ENCODE assay signal across 1 cellular context in the genomic region with DNA sequence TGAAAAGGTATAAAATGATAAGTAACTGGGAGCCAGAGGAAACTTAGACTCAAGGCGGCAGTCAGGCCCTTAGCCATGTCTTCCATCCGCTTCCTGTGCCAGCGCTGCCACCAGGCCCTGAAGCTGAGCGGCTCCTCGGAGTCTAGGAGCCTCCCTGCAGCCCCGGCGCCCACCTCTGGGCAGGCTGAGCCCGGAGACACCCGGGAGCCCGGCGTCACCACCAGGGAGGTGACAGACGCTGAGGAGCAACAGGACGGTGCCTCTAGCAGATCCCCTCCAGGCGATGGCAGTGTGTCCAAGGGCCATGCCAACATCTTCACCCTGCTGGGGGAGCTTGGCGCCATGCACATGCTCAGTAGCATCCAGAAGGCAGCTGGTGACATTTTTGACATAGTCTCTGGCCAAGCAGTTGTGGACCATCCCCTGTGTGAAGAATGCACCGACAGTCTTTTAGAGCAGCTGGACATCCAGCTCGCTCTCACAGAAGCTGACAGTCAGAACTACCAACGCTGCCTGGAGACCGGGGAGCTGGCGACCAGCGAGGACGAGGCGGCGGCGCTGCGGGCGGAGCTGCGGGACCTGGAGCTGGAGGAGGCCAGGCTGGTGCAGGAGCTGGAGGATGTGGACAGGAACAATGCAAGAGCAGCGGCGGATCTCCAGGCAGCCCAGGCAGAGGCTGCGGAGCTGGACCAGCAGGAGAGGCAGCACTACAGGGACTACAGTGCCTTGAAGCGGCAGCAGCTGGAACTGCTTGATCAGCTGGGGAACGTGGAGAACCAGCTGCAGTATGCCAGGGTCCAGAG.
TF ChIP-seq lines count a peak whose summit lies in the region.

Gene BECN2 (plus strand): TSS at position 76 of the 803 bp plus-strand sequence. CDS start 0 bp downstream, at position 76.

TF ChIP-seq in HepG2, 621 proteins besides CTCF, POLR2A, EP300 and RAD21:
- TF ChIP-seq, protein P1, sequence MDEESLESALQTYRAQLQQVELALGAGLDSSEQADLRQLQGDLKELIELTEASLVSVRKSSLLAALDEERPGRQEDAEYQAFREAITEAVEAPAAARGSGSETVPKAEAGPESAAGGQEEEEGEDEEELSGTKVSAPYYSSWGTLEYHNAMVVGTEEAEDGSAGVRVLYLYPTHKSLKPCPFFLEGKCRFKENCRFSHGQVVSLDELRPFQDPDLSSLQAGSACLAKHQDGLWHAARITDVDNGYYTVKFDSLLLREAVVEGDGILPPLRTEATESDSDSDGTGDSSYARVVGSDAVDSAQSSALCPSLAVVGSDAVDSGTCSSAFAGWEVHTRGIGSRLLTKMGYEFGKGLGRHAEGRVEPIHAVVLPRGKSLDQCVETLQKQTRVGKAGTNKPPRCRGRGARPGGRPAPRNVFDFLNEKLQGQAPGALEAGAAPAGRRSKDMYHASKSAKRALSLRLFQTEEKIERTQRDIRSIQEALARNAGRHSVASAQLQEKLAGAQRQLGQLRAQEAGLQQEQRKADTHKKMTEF (CRISPR knock-in tag; IDR thresholded peaks at IDR 0.05): no peak
- TF ChIP-seq ZNF776 (CRISPR knock-in tag; IDR thresholded peaks at IDR 0.05) (no peak), ZNF761 (CRISPR knock-in tag; conservative IDR thresholded peaks at IDR 0.05) (no peak), ERF (CRISPR knock-in tag; IDR thresholded peaks at IDR 0.05) (no peak), KDM4B (CRISPR knock-in tag; IDR thresholded peaks at IDR 0.05) (no peak), MTF2 (CRISPR knock-in tag; IDR thresholded peaks at IDR 0.05; ENCODE audit: borderline replicate concordance) (no peak), CREM (IDR thresholded peaks at IDR 0.05) (no peak), CREM (CRISPR knock-in tag; IDR thresholded peaks at IDR 0.05) (no peak), TGIF2 (CRISPR knock-in tag; IDR thresholded peaks at IDR 0.05) (no peak), ZNF687 (CRISPR knock-in tag; IDR thresholded peaks at IDR 0.05) (no peak), ZFX (CRISPR knock-in tag; IDR thresholded peaks at IDR 0.05; ENCODE audit: low read depth) (no peak), ZMYM3 (CRISPR knock-in tag; IDR thresholded peaks at IDR 0.05) (no peak), ZNF639 (CRISPR knock-in tag; conservative IDR thresholded peaks at IDR 0.05) (no peak), ZNF367 (CRISPR knock-in tag; IDR thresholded peaks at IDR 0.05; ENCODE audit: borderline replicate concordance) (no peak), CCDC6 (CRISPR knock-in tag; IDR thresholded peaks at IDR 0.05) (no peak), DRAP1 (CRISPR knock-in tag; IDR thresholded peaks at IDR 0.05) (no peak), ZNF276 (CRISPR knock-in tag; IDR thresholded peaks at IDR 0.05; ENCODE audit: low read depth) (no peak), IKZF5 (CRISPR knock-in tag; IDR thresholded peaks at IDR 0.05) (no peak)
- TF ChIP-seq, protein P2, sequence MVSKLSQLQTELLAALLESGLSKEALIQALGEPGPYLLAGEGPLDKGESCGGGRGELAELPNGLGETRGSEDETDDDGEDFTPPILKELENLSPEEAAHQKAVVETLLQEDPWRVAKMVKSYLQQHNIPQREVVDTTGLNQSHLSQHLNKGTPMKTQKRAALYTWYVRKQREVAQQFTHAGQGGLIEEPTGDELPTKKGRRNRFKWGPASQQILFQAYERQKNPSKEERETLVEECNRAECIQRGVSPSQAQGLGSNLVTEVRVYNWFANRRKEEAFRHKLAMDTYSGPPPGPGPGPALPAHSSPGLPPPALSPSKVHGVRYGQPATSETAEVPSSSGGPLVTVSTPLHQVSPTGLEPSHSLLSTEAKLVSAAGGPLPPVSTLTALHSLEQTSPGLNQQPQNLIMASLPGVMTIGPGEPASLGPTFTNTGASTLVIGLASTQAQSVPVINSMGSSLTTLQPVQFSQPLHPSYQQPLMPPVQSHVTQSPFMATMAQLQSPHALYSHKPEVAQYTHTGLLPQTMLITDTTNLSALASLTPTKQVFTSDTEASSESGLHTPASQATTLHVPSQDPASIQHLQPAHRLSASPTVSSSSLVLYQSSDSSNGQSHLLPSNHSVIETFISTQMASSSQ (IDR thresholded peaks at IDR 0.05; ENCODE audit: low read depth): no peak
- TF ChIP-seq, protein P2 (CRISPR knock-in tag; IDR thresholded peaks at IDR 0.05; ENCODE audit: borderline replicate concordance): no peak
- TF ChIP-seq, protein P3, sequence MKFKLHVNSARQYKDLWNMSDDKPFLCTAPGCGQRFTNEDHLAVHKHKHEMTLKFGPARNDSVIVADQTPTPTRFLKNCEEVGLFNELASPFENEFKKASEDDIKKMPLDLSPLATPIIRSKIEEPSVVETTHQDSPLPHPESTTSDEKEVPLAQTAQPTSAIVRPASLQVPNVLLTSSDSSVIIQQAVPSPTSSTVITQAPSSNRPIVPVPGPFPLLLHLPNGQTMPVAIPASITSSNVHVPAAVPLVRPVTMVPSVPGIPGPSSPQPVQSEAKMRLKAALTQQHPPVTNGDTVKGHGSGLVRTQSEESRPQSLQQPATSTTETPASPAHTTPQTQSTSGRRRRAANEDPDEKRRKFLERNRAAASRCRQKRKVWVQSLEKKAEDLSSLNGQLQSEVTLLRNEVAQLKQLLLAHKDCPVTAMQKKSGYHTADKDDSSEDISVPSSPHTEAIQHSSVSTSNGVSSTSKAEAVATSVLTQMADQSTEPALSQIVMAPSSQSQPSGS (CRISPR knock-in tag; IDR thresholded peaks at IDR 0.05): no peak
- TF ChIP-seq, protein P4, sequence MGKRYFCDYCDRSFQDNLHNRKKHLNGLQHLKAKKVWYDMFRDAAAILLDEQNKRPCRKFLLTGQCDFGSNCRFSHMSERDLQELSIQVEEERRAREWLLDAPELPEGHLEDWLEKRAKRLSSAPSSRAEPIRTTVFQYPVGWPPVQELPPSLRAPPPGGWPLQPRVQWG (CRISPR knock-in tag; IDR thresholded peaks at IDR 0.05; ENCODE audit: borderline replicate concordance, low read depth): no peak
TF ChIP-seq in HepG2: peak in this region for 0.
